In genomic region chr17:60555786-60556185, GRCh38 we compare ENCODE assay signal across 36 cellular contexts. TPM values are rescaled to one million over a fixed set of nuclear protein-coding genes. Genes with fewer than 3 reads are reported as not detected.
DNase-seq lines count a peak whose midpoint lies in the region; ATAC-seq, FAIRE-seq and TF ChIP-seq lines count a peak whose summit lies in the region.
"Had no signal": no experiment of that assay in that cellular context is flagged by ENCODE, and none has a peak within 500 bp of the region (broad histone marks: within the 10 kb centered on the region; RNA-seq: fewer than 3 reads in every experiment).

No MANE protein-coding gene starts in this region.

- H3K4me1 ChIP-seq in A549 (no peaks in the 10 kb centered on the region), GM12878 (ENCODE audit: control insufficient read depth, insufficient read depth, low read length) (no peaks in the 10 kb centered on the region)
- H3K4me1 ChIP-seq: BE2C; BLaER1; BLaER1 treated with 17β-estradiol and CSF1 and Interleukin-3, amounts not matched to agents 10 nM and 100 nM; Caco-2 had no signal

- H3K4me3 ChIP-seq in A549, result no peak overlapping the region
- no peak overlapping the region for H3K4me3 ChIP-seq in GM12878
- H3K4me3 ChIP-seq: BLaER1; BLaER1 treated with 17β-estradiol and CSF1 and Interleukin-3, amounts not matched to agents 10 nM and 100 nM had no signal

- intact Hi-C loops in activated CD4-positive, alpha-beta memory T cell treated with anti-CD3 and anti-CD28 coated beads for 36 hours (cut with micrococcal nuclease), result no loop called here
- intact Hi-C loops in GM12878 (cut with micrococcal nuclease; ENCODE audit: unreplicated experiment), result no loop called here

- RAD21 ChIA-PET in GM12878 (lab: Charles Lee; ENCODE audit: unreplicated experiment), result no interaction called here

- H3K27ac ChIP-seq in A549, result no peak overlapping the region
- no peak overlapping the region for H3K27ac ChIP-seq in GM12878 (ENCODE audit: control insufficient read depth, insufficient read depth)
- H3K27ac ChIP-seq: 22Rv1; BLaER1; BLaER1 treated with 17β-estradiol and CSF1 and Interleukin-3, amounts not matched to agents 10 nM and 100 nM; C4-2B had no signal

- in situ Hi-C loops in GM12878 (cut with MboI), result no loop called here

- H3K4me1 Mint-ChIP-seq in activated CD4-positive, alpha-beta memory T cell treated with anti-CD3 and anti-CD28 coated beads for 36 hours (ENCODE audit: low read depth), result no peaks in the 10 kb centered on the region
- H3K4me1 Mint-ChIP-seq in activated CD4-positive, alpha-beta memory T cell treated with anti-CD3 and anti-CD28 coated beads, Interleukin-2, amount 10 ng/mL, durations not matched to agents 7 days and 5 days, result no peaks in the 10 kb centered on the region
- no peaks in the 10 kb centered on the region for H3K4me1 Mint-ChIP-seq in T-helper 17 cell
- H3K4me1 Mint-ChIP-seq: B cell; CD14-positive monocyte; CD4-positive, alpha-beta memory T cell; CD8-positive, alpha-beta memory T cell had no signal

- H3K9me3 Mint-ChIP-seq in activated CD4-positive, alpha-beta memory T cell treated with anti-CD3 and anti-CD28 coated beads for 36 hours, result peaks cover 17% of the 10 kb centered on the region
- peaks cover 21% of the 10 kb centered on the region for H3K9me3 Mint-ChIP-seq in activated CD4-positive, alpha-beta memory T cell treated with anti-CD3 and anti-CD28 coated beads, Interleukin-2, amount 10 ng/mL, durations not matched to agents 7 days and 5 days

- 88% methylated on average over 4 of the region's 4 CpGs for WGBS in A549 (ENCODE audit: missing lambda C conversion rate)
- WGBS in GM12878 (ENCODE audit: insufficient coverage, insufficient replicate concordance, low lambda C conversion rate, missing lambda C conversion rate), result 42% methylated on average over 4 of the region's 4 CpGs

- no peak for DNase-seq in activated CD4-positive, alpha-beta memory T cell treated with anti-CD3 and anti-CD28 coated beads for 36 hours
- no peak for DNase-seq in activated CD4-positive, alpha-beta memory T cell treated with anti-CD3 and anti-CD28 coated beads, Interleukin-2, amount 10 ng/mL, durations not matched to agents 7 days and 5 days
- DNase-seq in A549 (ENCODE audit: low read depth in 1 of 2, low spot score in 1 of 2) (no peak), GM12878 (ENCODE audit: low read depth, low spot score) (no peak), urothelium cell line (ENCODE audit: low spot score) (no peak), NCI-H2227 treated with DMSO at 0.1 percent for 48 hours (lab: John Stamatoyannopoulos, UW) (no peak), T-helper 17 cell (no peak)
- no peak for DNase-seq in activated CD8-positive, alpha-beta memory T cell treated with anti-CD3 and anti-CD28 coated beads, Interleukin-2, amount 50 U/mL, for 48 hours
- DNase-seq: 8988T; ACHN; AML-193; BE2C; C1 segment of cervical spinal cord; Caco-2; Calu3; CD4-positive, alpha-beta memory T cell; CD4-positive, alpha-beta T cell; CD8-positive, alpha-beta memory T cell; CD8-positive, alpha-beta T cell; COR-L47; DMS 273 treated with DMSO at 0.1 percent for 48 hours; DMS153; DMS53; DMS79; DMS79 treated with DMSO at 0.1 percent for 48 hours; DND-41; EL had no signal

- TF ChIP-seq POLR2A in A549 (IDR thresholded peaks at IDR 0.05; ENCODE audit: low read length), result no peak
- TF ChIP-seq POLR2A in GM12878 (IDR thresholded peaks at IDR 0.05; ENCODE audit: low read depth, low read length), result no peak

- FAIRE-seq in A549 (lab: Jason Lieb, UNC) (peak; percentile 51), GM12878 (lab: Jason Lieb, UNC) (peak; percentile 59), urothelium cell line (lab: Jason Lieb, UNC) (peak; percentile 42)
- FAIRE-seq: A204.1, D721Med had no signal

- H2AFZ ChIP-seq in GM12878 (ENCODE audit: control insufficient read depth, low read depth, low read length), result no peak overlapping the region

- H4K20me1 ChIP-seq in GM12878 (ENCODE audit: control insufficient read depth, insufficient read depth), result no peaks in the 10 kb centered on the region
- H4K20me1 ChIP-seq: BLaER1; BLaER1 treated with 17β-estradiol and CSF1 and Interleukin-3, amounts not matched to agents 10 nM and 100 nM had no signal

- H3K4me3 Mint-ChIP-seq in activated CD4-positive, alpha-beta memory T cell treated with anti-CD3 and anti-CD28 coated beads for 36 hours, result no peak overlapping the region
- H3K4me3 Mint-ChIP-seq in activated CD4-positive, alpha-beta memory T cell treated with anti-CD3 and anti-CD28 coated beads, Interleukin-2, amount 10 ng/mL, durations not matched to agents 7 days and 5 days, result no peak overlapping the region
- H3K4me3 Mint-ChIP-seq in T-helper 17 cell, result no peak overlapping the region
- H3K4me3 Mint-ChIP-seq: B cell; CD14-positive monocyte; CD4-positive, alpha-beta memory T cell; CD4-positive, alpha-beta T cell; CD4-positive, CD25-positive, alpha-beta regulatory T cell; CD8-positive, alpha-beta memory T cell; CD8-positive, alpha-beta T cell had no signal

- ATAC-seq in A549 (no peak), GM12878 (no peak), T-helper 17 cell (no peak)
- ATAC-seq: CD8-positive, alpha-beta T cell had no signal

- H3K27me3 Mint-ChIP-seq in activated CD4-positive, alpha-beta memory T cell treated with anti-CD3 and anti-CD28 coated beads for 36 hours, result peaks cover 2% of the 10 kb centered on the region
- H3K27me3 Mint-ChIP-seq in activated CD4-positive, alpha-beta memory T cell treated with anti-CD3 and anti-CD28 coated beads, Interleukin-2, amount 10 ng/mL, durations not matched to agents 7 days and 5 days, result peaks cover 2% of the 10 kb centered on the region
- peaks cover 5% of the 10 kb centered on the region for H3K27me3 Mint-ChIP-seq in T-helper 17 cell
- H3K27me3 Mint-ChIP-seq: B cell; CD4-positive, alpha-beta T cell had no signal

- no peaks in the 10 kb centered on the region for H3K79me2 ChIP-seq in GM12878 (ENCODE audit: control insufficient read depth, insufficient read depth, low read length)

- H3K27me3 ChIP-seq in GM12878 (replicated peaks in 1 of 2; ENCODE audit: control insufficient read depth in 2 of 2, insufficient read depth in 2 of 2, low read length in 1 of 2), result no peaks in the 10 kb centered on the region
- H3K27me3 ChIP-seq: BE2C; BLaER1; BLaER1 treated with 17β-estradiol and CSF1 and Interleukin-3, amounts not matched to agents 10 nM and 100 nM had no signal

- H3K4me2 ChIP-seq in A549 (no peak overlapping the region), GM12878 (ENCODE audit: control insufficient read depth, insufficient read depth) (no peak overlapping the region)
- H3K4me2 ChIP-seq: BLaER1; BLaER1 treated with 17β-estradiol and CSF1 and Interleukin-3, amounts not matched to agents 10 nM and 100 nM had no signal

- CTCF ChIA-PET in activated CD4-positive, alpha-beta memory T cell treated with anti-CD3 and anti-CD28 coated beads for 36 hours (lab: Charles Lee), result no interaction called here
- CTCF ChIA-PET in activated CD4-positive, alpha-beta memory T cell treated with anti-CD3 and anti-CD28 coated beads, Interleukin-2, amount 10 ng/mL, durations not matched to agents 7 days and 5 days (lab: Charles Lee), result interaction anchor here (0.7 to 1.0 kb wide), 2 partner anchors 12 to 14 kb away, joined by 3 read pairs; no protein-coding TSS in a partner anchor
- CTCF ChIA-PET in A549 (lab: Yijun Ruan, JAX), result interaction anchor here (1.0 to 3.2 kb wide), 4 partner anchors 9 to 22 kb away, joined by 3 to 19 read pairs (median 12); no protein-coding TSS in a partner anchor
- CTCF ChIA-PET in GM12878 (lab: Yijun Ruan, JAX), result no interaction called here

- TF ChIP-seq EP300 in A549 (IDR thresholded peaks at IDR 0.05) (no peak), GM12878 (IDR thresholded peaks at IDR 0.05; ENCODE audit: borderline replicate concordance in 1 of 2, control insufficient read depth in 1 of 2, low read depth in 2 of 2, low read length in 2 of 2) (no peak)

- TF ChIP-seq CTCF in A549 (IDR thresholded peaks at IDR 0.05), result no peak
- no peak for TF ChIP-seq CTCF in GM12878 (IDR thresholded peaks at IDR 0.05 in 2 of 3, conservative IDR thresholded peaks at IDR 0.05 in 1 of 3; ENCODE audit: control insufficient read depth in 2 of 3, extremely low read depth in 1 of 3, insufficient read depth in 1 of 3, low read depth in 3 of 3, low read length in 3 of 3)

- POLR2A ChIA-PET in activated CD4-positive, alpha-beta memory T cell treated with anti-CD3 and anti-CD28 coated beads for 36 hours (lab: Charles Lee), result no interaction called here
- POLR2A ChIA-PET in activated CD4-positive, alpha-beta memory T cell treated with anti-CD3 and anti-CD28 coated beads, Interleukin-2, amount 10 ng/mL, durations not matched to agents 7 days and 5 days (lab: Charles Lee), result no interaction called here
- POLR2A ChIA-PET in A549 (lab: Yijun Ruan, JAX) (no interaction called here), GM12878 (lab: Charles Lee) (interaction anchor here (0.7 kb wide), 1 partner anchor 111 kb away, joined by 3 read pairs; no protein-coding TSS in a partner anchor)

- H3K36me3 Mint-ChIP-seq in activated CD4-positive, alpha-beta memory T cell treated with anti-CD3 and anti-CD28 coated beads for 36 hours, result peaks cover 1% of the 10 kb centered on the region
- H3K36me3 Mint-ChIP-seq in activated CD4-positive, alpha-beta memory T cell treated with anti-CD3 and anti-CD28 coated beads, Interleukin-2, amount 10 ng/mL, durations not matched to agents 7 days and 5 days (ENCODE audit: low read depth), result peaks cover 5% of the 10 kb centered on the region
- H3K36me3 Mint-ChIP-seq in T-helper 17 cell (ENCODE audit: low read depth), result peaks cover 3% of the 10 kb centered on the region
- H3K36me3 Mint-ChIP-seq: CD14-positive monocyte had no signal

- H3K9me3 ChIP-seq in A549, result peaks cover 19% of the 10 kb centered on the region
- H3K9me3 ChIP-seq in GM12878 (replicated peaks; ENCODE audit: control insufficient read depth, insufficient read depth, low read length), result peaks cover 7% of the 10 kb centered on the region; the same call in 2 of the 3 replicates
- no peaks in the 10 kb centered on the region for H3K9me3 ChIP-seq in T-helper 17 cell (ENCODE audit: control insufficient read depth, low read length, poor library complexity, severe bottlenecking)
- H3K9me3 ChIP-seq: BE2C had no signal

- TF ChIP-seq RAD21 in A549 (conservative IDR thresholded peaks at IDR 0.05 in 1 of 2, IDR thresholded peaks at IDR 0.05 in 1 of 2) (no peak), GM12878 (IDR thresholded peaks at IDR 0.05; ENCODE audit: insufficient read depth, low read depth, low read length) (no peak)

- SMC1A ChIA-PET in GM12878 (lab: Charles Lee; ENCODE audit: uncharacterized antibody, unreplicated experiment), result no interaction called here

- H3K36me3 ChIP-seq in GM12878 (ENCODE audit: control insufficient read depth in 2 of 2, insufficient read depth in 2 of 2, low read length in 1 of 2), result no peaks in the 10 kb centered on the region
- H3K36me3 ChIP-seq: BE2C had no signal

- BruUV-seq in GM12878 (replicated peaks; lab: Mats Ljungman, UMichigan), result no TSS peak

- no peak overlapping the region for H3K9ac ChIP-seq in GM12878 (ENCODE audit: control insufficient read depth, insufficient read depth, low read length)
- H3K9ac ChIP-seq: BLaER1; BLaER1 treated with 17β-estradiol and CSF1 and Interleukin-3, amounts not matched to agents 10 nM and 100 nM had no signal

- H3K27ac Mint-ChIP-seq in activated CD4-positive, alpha-beta memory T cell treated with anti-CD3 and anti-CD28 coated beads for 36 hours, result peak overlapping the region; percentile 20
- no peak overlapping the region for H3K27ac Mint-ChIP-seq in activated CD4-positive, alpha-beta memory T cell treated with anti-CD3 and anti-CD28 coated beads, Interleukin-2, amount 10 ng/mL, durations not matched to agents 7 days and 5 days
- H3K27ac Mint-ChIP-seq in T-helper 17 cell, result no peak overlapping the region
- H3K27ac Mint-ChIP-seq: B cell; CD14-positive monocyte; CD4-positive, alpha-beta memory T cell; CD4-positive, alpha-beta T cell; CD8-positive, alpha-beta T cell had no signal

RNA-seq across cellular contexts. Expression of gene APPBP2, which starts 29.7 kb away (rescaled TPM):
- 10 to 100 TPM; 25.7 to 31.0 TPM for total RNA-seq in activated CD4-positive, alpha-beta memory T cell treated with anti-CD3 and anti-CD28 coated beads for 36 hours
- total RNA-seq in activated CD4-positive, alpha-beta memory T cell treated with anti-CD3 and anti-CD28 coated beads, Interleukin-2, amount 10 ng/mL, durations not matched to agents 7 days and 5 days, result 10 to 100 TPM; 34.9 to 36.0 TPM
- 22.5 and 31.6 TPM in 2 replicates for polyA plus RNA-seq in A549 (2011; rRNA removed)
- 3.4 and 4.2 TPM in 2 replicates for polyA plus RNA-seq in A549 (2012; cell fraction: cytosol; rRNA removed)
- polyA plus RNA-seq in A549 (2012; cell fraction: nucleus; rRNA removed), result 2.4 and 3.5 TPM in 2 replicates
- polyA plus RNA-seq in A549 (2017; fragmentation: RNase III; extraction: RNeasy Plus Mini Kit Qiagen cat#74134 plus additional on column Dnase treatment), result 32.1 to 35.2 TPM (median 34.0 TPM) in 3 replicates
- polyA minus RNA-seq in A549 (2011; rRNA and poly(A)+ RNA removed), result 32.6 and 41.5 TPM in 2 replicates
- 30.8 and 50.6 TPM in 2 replicates for total RNA-seq in GM12878 (2013; cell fraction: nucleolus; rRNA removed)
- total RNA-seq in GM12878 (2014; rRNA removed), result 12.1 and 16.2 TPM in 2 replicates
- 14.1 and 14.5 TPM in 2 replicates for total RNA-seq in GM12878 (2014; rRNA removed; fragmentation: Illumina TruSeq; extraction: Trizol)
- total RNA-seq in GM12878 (2021), result 22.5 and 25.3 TPM in 2 replicates
- polyA plus RNA-seq in GM12878 (2011; ENCODE audit: low read depth), result 4.2 TPM
- polyA plus RNA-seq in GM12878 (2011; rRNA removed), result 21.2 and 30.9 TPM in 2 replicates
- polyA plus RNA-seq in GM12878 (2011; cell fraction: cytosol; rRNA removed), result 4.6 and 6.2 TPM in 2 replicates
- polyA plus RNA-seq in GM12878 (2011; cell fraction: nucleus; rRNA removed), result 7.1 and 8.0 TPM in 2 replicates
- polyA plus RNA-seq in GM12878 (2012), result 6.8 and 11.3 TPM in 2 replicates
- 11.4 and 14.1 TPM in 2 replicates for polyA plus RNA-seq in GM12878 (2014; fragmentation: Illumina TruSeq; extraction: Trizol)
- polyA plus RNA-seq in GM12878 (2014; fragmentation: Nextera tagmentation; extraction: Ambion mirVana), result 1 to 10 TPM; 4.3 to 5.7 TPM
- polyA plus RNA-seq in GM12878 (2014; rRNA removed), result 7.3 and 8.4 TPM in 2 replicates
- polyA plus RNA-seq in GM12878 (2016; fragmentation: Nextera tagmentation; extraction: Ambion mirVana), result 10 to 100 TPM; 30.3 to 30.8 TPM
- polyA minus RNA-seq in GM12878 (2011; rRNA and poly(A)+ RNA removed), result 17.1 and 30.9 TPM in 2 replicates
- 9.7 and 12.0 TPM in 2 replicates for polyA minus RNA-seq in GM12878 (2011; cell fraction: cytosol; rRNA and poly(A)+ RNA removed)
- 6.3 and 11.2 TPM in 2 replicates for polyA minus RNA-seq in GM12878 (2011; cell fraction: nucleus; rRNA and poly(A)+ RNA removed)
- total RNA-seq in T-helper 17 cell, result 10 to 100 TPM; 17.5 to 26.7 TPM

RNA-seq across cellular contexts. Expression of gene PPM1D, which starts 44.2 kb away (rescaled TPM):
- total RNA-seq in activated CD4-positive, alpha-beta memory T cell treated with anti-CD3 and anti-CD28 coated beads for 36 hours, result 10 to 100 TPM in 1 of 2 experiments, 1 to 10 TPM in 1; 9.4 to 10.9 TPM
- 10 to 100 TPM; 17.8 to 18.8 TPM for total RNA-seq in activated CD4-positive, alpha-beta memory T cell treated with anti-CD3 and anti-CD28 coated beads, Interleukin-2, amount 10 ng/mL, durations not matched to agents 7 days and 5 days
- 10.5 and 11.6 TPM in 2 replicates for polyA plus RNA-seq in A549 (2011; rRNA removed)
- 4.1 and 4.8 TPM in 2 replicates for polyA plus RNA-seq in A549 (2012; cell fraction: cytosol; rRNA removed)
- polyA plus RNA-seq in A549 (2012; cell fraction: nucleus; rRNA removed), result 3.6 and 4.9 TPM in 2 replicates
- polyA plus RNA-seq in A549 (2017; fragmentation: RNase III; extraction: RNeasy Plus Mini Kit Qiagen cat#74134 plus additional on column Dnase treatment), result 12.0 to 13.5 TPM (median 13.5 TPM) in 3 replicates
- polyA minus RNA-seq in A549 (2011; rRNA and poly(A)+ RNA removed), result 11.1 and 12.2 TPM in 2 replicates
- total RNA-seq in GM12878 (2013; cell fraction: nucleolus; rRNA removed), result 13.2 and 14.1 TPM in 2 replicates
- 7.2 and 9.0 TPM in 2 replicates for total RNA-seq in GM12878 (2014; rRNA removed)
- 12.3 and 12.8 TPM in 2 replicates for total RNA-seq in GM12878 (2014; rRNA removed; fragmentation: Illumina TruSeq; extraction: Trizol)
- 15.9 and 16.9 TPM in 2 replicates for total RNA-seq in GM12878 (2021)
- polyA plus RNA-seq in GM12878 (2011; ENCODE audit: low read depth), result 4.2 TPM
- 9.2 and 9.3 TPM in 2 replicates for polyA plus RNA-seq in GM12878 (2011; rRNA removed)
- polyA plus RNA-seq in GM12878 (2011; cell fraction: cytosol; rRNA removed), result 6.8 and 6.9 TPM in 2 replicates
- 5.9 and 7.8 TPM in 2 replicates for polyA plus RNA-seq in GM12878 (2011; cell fraction: nucleus; rRNA removed)
- 6.1 TPM in 2 replicates for polyA plus RNA-seq in GM12878 (2012)
- polyA plus RNA-seq in GM12878 (2014; fragmentation: Illumina TruSeq; extraction: Trizol), result 12.3 and 18.1 TPM in 2 replicates
- polyA plus RNA-seq in GM12878 (2014; fragmentation: Nextera tagmentation; extraction: Ambion mirVana), result 1 to 10 TPM; 1.9 to 3.5 TPM
- polyA plus RNA-seq in GM12878 (2014; rRNA removed), result 7.9 and 10.6 TPM in 2 replicates
- polyA plus RNA-seq in GM12878 (2016; fragmentation: Nextera tagmentation; extraction: Ambion mirVana), result 10 to 100 TPM; 17.5 to 20.8 TPM
- polyA minus RNA-seq in GM12878 (2011; rRNA and poly(A)+ RNA removed), result 11.6 and 13.4 TPM in 2 replicates
- 3.4 and 6.0 TPM in 2 replicates for polyA minus RNA-seq in GM12878 (2011; cell fraction: cytosol; rRNA and poly(A)+ RNA removed)
- polyA minus RNA-seq in GM12878 (2011; cell fraction: nucleus; rRNA and poly(A)+ RNA removed), result 7.0 and 13.2 TPM in 2 replicates
- 10 to 100 TPM; 20.0 to 24.5 TPM for total RNA-seq in T-helper 17 cell

Comparison
In these comparisons a context has a peak if more than half of its experiments do, and no peak if none do; other contexts are left out.
1. CTCF ChIA-PET loops: an anchor here in activated CD4-positive, alpha-beta memory T cell treated with anti-CD3 and anti-CD28 coated beads, Interleukin-2, amount 10 ng/mL, durations not matched to agents 7 days and 5 days (0.7 to 1.0 kb wide) and A549 (1.0 to 3.2 kb wide); none called in activated CD4-positive, alpha-beta memory T cell treated with anti-CD3 and anti-CD28 coated beads for 36 hours and GM12878.